Comparison of ENCODE assay signal across 1 cellular context in genomic region chr17:76264755-76265623, GRCh38.
TF ChIP-seq lines count a peak whose summit lies in the region.

TSS of gene UBALD2 (plus strand) at chr17:76265348. CDS start at chr17:76265506, 158 bp downstream.

TF ChIP-seq in K562, 482 proteins besides CTCF, POLR2A, EP300 and RAD21 (continued from another document and continues in another):
- TF ChIP-seq ZNF695 (CRISPR knock-in tag; IDR thresholded peaks at IDR 0.05) (no peak), CHD1 (IDR thresholded peaks at IDR 0.05; ENCODE audit: low read length) (no peak), CREB5 (CRISPR knock-in tag; IDR thresholded peaks at IDR 0.05) (no peak), GTF3C2 (IDR thresholded peaks at IDR 0.05; ENCODE audit: borderline replicate concordance, extremely low read depth, insufficient read length) (no peak), ARID4B (CRISPR knock-in tag; IDR thresholded peaks at IDR 0.05) (no peak), RBFOX2 (IDR thresholded peaks at IDR 0.05; ENCODE audit: low read depth, low read length) (peak; percentile 88), TAF9B (IDR thresholded peaks at IDR 0.05; ENCODE audit: partially characterized antibody) (no peak), POLR3A (IDR thresholded peaks at IDR 0.05; ENCODE audit: borderline replicate concordance, extremely low read depth, insufficient read depth, insufficient read length) (no peak), DACH1 (IDR thresholded peaks at IDR 0.05; ENCODE audit: partially characterized antibody) (no peak), TCF7L2 (IDR thresholded peaks at IDR 0.05; ENCODE audit: low read depth, low read length) (no peak), KLF1 (tag; IDR thresholded peaks at IDR 0.05) (no peak), FOXJ2 (tag; IDR thresholded peaks at IDR 0.05) (peak; percentile 85), ZNF584 (CRISPR knock-in tag; IDR thresholded peaks at IDR 0.05; ENCODE audit: low read depth) (peak; percentile 90), RUNX1 (IDR thresholded peaks at IDR 0.05; ENCODE audit: low read depth) (no peak), HDAC3 (IDR thresholded peaks at IDR 0.05; ENCODE audit: borderline replicate concordance, partially characterized antibody) (no peak), CCAR2 (IDR thresholded peaks at IDR 0.05; ENCODE audit: low read depth, low read length) (no peak), PKNOX1 (IDR thresholded peaks at IDR 0.05) (peak; percentile 70), ESRRB (CRISPR knock-in tag; IDR thresholded peaks at IDR 0.05; ENCODE audit: borderline replicate concordance) (no peak), PYGO2 (tag; IDR thresholded peaks at IDR 0.05) (peak; percentile 78), HLTF (IDR thresholded peaks at IDR 0.05) (no peak), PHF20 (IDR thresholded peaks at IDR 0.05; ENCODE audit: partially characterized antibody) (no peak), CEBPG (CRISPR knock-in tag; IDR thresholded peaks at IDR 0.05) (peak; percentile 58; the same call in 1 of the 2 replicates), CEBPG (tag; conservative IDR thresholded peaks at IDR 0.05 in 1 of 2, IDR thresholded peaks at IDR 0.05 in 1 of 2) (no peak; a peak in 2 of 4 replicates), ZC3H11A (IDR thresholded peaks at IDR 0.05; ENCODE audit: low read depth, low read length) (no peak), POLR3G (IDR thresholded peaks at IDR 0.05; ENCODE audit: extremely low read depth, insufficient read length, insufficient replicate concordance) (no peak), RFX5 (IDR thresholded peaks at IDR 0.05; ENCODE audit: low read depth, low read length) (no peak), XRCC5 (IDR thresholded peaks at IDR 0.05; ENCODE audit: low read depth, low read length) (no peak), NR2C1 (IDR thresholded peaks at IDR 0.05) (no peak), NR2C1 (tag; IDR thresholded peaks at IDR 0.05) (no peak), PRPF4 (IDR thresholded peaks at IDR 0.05; ENCODE audit: insufficient read depth, low read depth, low read length, poor library complexity, severe bottlenecking) (no peak), MIER1 (IDR thresholded peaks at IDR 0.05; ENCODE audit: low read depth) (no peak), STAG1 (CRISPR knock-in tag; IDR thresholded peaks at IDR 0.05; ENCODE audit: borderline replicate concordance) (no peak), TFAM (CRISPR knock-in tag; conservative IDR thresholded peaks at IDR 0.05) (no peak), NKRF (IDR thresholded peaks at IDR 0.05; ENCODE audit: borderline replicate concordance) (peak; percentile 25; the same call in 1 of the 2 replicates), SAFB2 (IDR thresholded peaks at IDR 0.05; ENCODE audit: borderline replicate concordance, low read depth, low read length, severe bottlenecking) (no peak), ZNF785 (CRISPR knock-in tag; IDR thresholded peaks at IDR 0.05) (no peak), CBX2 (IDR thresholded peaks at IDR 0.05; ENCODE audit: insufficient read depth, low read length, poor library complexity, severe bottlenecking) (no peak), PHTF2 (CRISPR knock-in tag; IDR thresholded peaks at IDR 0.05) (no peak), HDAC1 (IDR thresholded peaks at IDR 0.05) (0 out of 4 replicates have a peak, but pooled peaks of 1 of the 2 experiments have one; percentile 27), SRSF9 (IDR thresholded peaks at IDR 0.05; ENCODE audit: borderline replicate concordance, low read depth, low read length) (no peak), RBM39 (optimal IDR thresholded peaks at IDR 0.05; ENCODE audit: low read depth, low read length) (no peak), MTA3 (IDR thresholded peaks at IDR 0.05; ENCODE audit: borderline replicate concordance) (peak; percentile 75; the same call in 1 of the 2 replicates), ELF2 (CRISPR knock-in tag; IDR thresholded peaks at IDR 0.05) (no peak), MTF1 (CRISPR knock-in tag; IDR thresholded peaks at IDR 0.05; ENCODE audit: borderline replicate concordance) (no peak), OTX1 (CRISPR knock-in tag; IDR thresholded peaks at IDR 0.05) (no peak), U2AF2 (optimal IDR thresholded peaks at IDR 0.05; ENCODE audit: low read depth, low read length) (no peak), ADNP (tag; IDR thresholded peaks at IDR 0.05) (no peak), CREBBP (IDR thresholded peaks at IDR 0.05; ENCODE audit: low read depth, low read length) (no peak), ZNF699 (CRISPR knock-in tag; IDR thresholded peaks at IDR 0.05; ENCODE audit: insufficient replicate concordance) (no peak), FIP1L1 (IDR thresholded peaks at IDR 0.05; ENCODE audit: low read depth, low read length, poor library complexity, severe bottlenecking) (no peak), PML (IDR thresholded peaks at IDR 0.05; ENCODE audit: low read length) (no peak; the same call in 1 of the 2 replicates), ZNF212 (CRISPR knock-in tag; IDR thresholded peaks at IDR 0.05) (no peak), ZNF24 (IDR thresholded peaks at IDR 0.05) (peak; percentile 100), NR3C1 (CRISPR knock-in tag; IDR thresholded peaks at IDR 0.05) (no peak), ZNF347 (CRISPR knock-in tag; IDR thresholded peaks at IDR 0.05; ENCODE audit: low read depth) (no peak), ZBTB43 (CRISPR knock-in tag; IDR thresholded peaks at IDR 0.05) (no peak), RBM17 (IDR thresholded peaks at IDR 0.05; ENCODE audit: borderline replicate concordance, low read depth, low read length) (no peak), TBP (optimal IDR thresholded peaks at IDR 0.05; ENCODE audit: low read depth, low read length) (peak; percentile 92), MYNN (IDR thresholded peaks at IDR 0.05) (no peak), MYNN (CRISPR knock-in tag; IDR thresholded peaks at IDR 0.05) (no peak), CREB1 (IDR thresholded peaks at IDR 0.05) (no peak), CREB1 (CRISPR knock-in tag; IDR thresholded peaks at IDR 0.05) (no peak), E2F8 (IDR thresholded peaks at IDR 0.05; ENCODE audit: low read depth, partially characterized antibody) (no peak), STAT5B (CRISPR knock-in tag; IDR thresholded peaks at IDR 0.05) (no peak), ZNF124 (CRISPR knock-in tag; IDR thresholded peaks at IDR 0.05) (no peak)
